Comparison of ENCODE assay signal across 19 cellular contexts in genomic region chr5:122507581-122507980, GRCh38.
"Had no signal": no experiment of that assay in that cellular context is flagged by ENCODE, and none has a peak within 500 bp of the region (broad histone marks: within the 10 kb centered on the region; RNA-seq: fewer than 3 reads in every experiment).

No MANE protein-coding gene starts in this region.

- H3K79me2 ChIP-seq: hepatocyte had no signal

- H2AFZ ChIP-seq: hepatocyte had no signal

- H3K4me1 Mint-ChIP-seq: activated CD4-positive, alpha-beta memory T cell treated with anti-CD3 and anti-CD28 coated beads, Interleukin-2, amount 10 ng/mL, durations not matched to agents 7 days and 5 days; activated naive CD8-positive, alpha-beta T cell treated with anti-CD3 and anti-CD28 coated beads, Interleukin-2, amount 10 ng/mL, durations not matched to agents 7 days and 5 days; brain; naive thymus-derived CD8-positive, alpha-beta T cell; WTC11 had no signal

- H3K4me2 ChIP-seq: hepatocyte had no signal

- H3K27me3 ChIP-seq: hepatocyte, left lung, pancreas, sigmoid colon, stomach had no signal

- H3K4me1 ChIP-seq: left lung, sigmoid colon, spleen had no signal

- H3K4me3 ChIP-seq: hepatocyte, left lung, mucosa of descending colon, pancreas, sigmoid colon, spleen, stomach had no signal

- H3K4me3 Mint-ChIP-seq: activated CD4-positive, alpha-beta memory T cell treated with anti-CD3 and anti-CD28 coated beads, Interleukin-2, amount 10 ng/mL, durations not matched to agents 7 days and 5 days; activated naive CD8-positive, alpha-beta T cell treated with anti-CD3 and anti-CD28 coated beads, Interleukin-2, amount 10 ng/mL, durations not matched to agents 7 days and 5 days; activated T-cell treated with anti-CD3 and anti-CD28 coated beads, Interleukin-2, amount 50 U/mL, for 72 hours; brain; dendritic cell treated with granulocyte-macrophage colony-stimulating factor and Interleukin-4, amounts not matched to agents 40 ng/mL and 50 ng/mL, for 4 days; naive thymus-derived CD8-positive, alpha-beta T cell; WTC11 had no signal

- H3K36me3 ChIP-seq: left lung, pancreas, sigmoid colon, spleen, stomach had no signal

- H3K9me3 ChIP-seq: left lung, mucosa of descending colon, pancreas, sigmoid colon, spleen, stomach had no signal

- H3K27me3 Mint-ChIP-seq: activated naive CD8-positive, alpha-beta T cell treated with anti-CD3 and anti-CD28 coated beads, Interleukin-2, amount 10 ng/mL, durations not matched to agents 7 days and 5 days had no signal

- H3K36me3 Mint-ChIP-seq: activated naive CD8-positive, alpha-beta T cell treated with anti-CD3 and anti-CD28 coated beads, Interleukin-2, amount 10 ng/mL, durations not matched to agents 7 days and 5 days; brain; naive thymus-derived CD8-positive, alpha-beta T cell; WTC11 had no signal

- ATAC-seq: activated T-cell treated with anti-CD3 and anti-CD28 coated beads, Interleukin-2, amount 50 U/mL, for 72 hours; left lung; mucosa of descending colon; naive thymus-derived CD8-positive, alpha-beta T cell; WTC11 had no signal

- H3K9me3 Mint-ChIP-seq: activated CD4-positive, alpha-beta memory T cell treated with anti-CD3 and anti-CD28 coated beads, Interleukin-2, amount 10 ng/mL, durations not matched to agents 7 days and 5 days; activated naive CD8-positive, alpha-beta T cell treated with anti-CD3 and anti-CD28 coated beads, Interleukin-2, amount 10 ng/mL, durations not matched to agents 7 days and 5 days; activated T-cell treated with anti-CD3 and anti-CD28 coated beads, Interleukin-2, amount 50 U/mL, for 72 hours; dendritic cell treated with granulocyte-macrophage colony-stimulating factor and Interleukin-4, amounts not matched to agents 40 ng/mL and 50 ng/mL, for 4 days; WTC11 had no signal

- H3K27ac Mint-ChIP-seq: activated CD4-positive, alpha-beta memory T cell treated with anti-CD3 and anti-CD28 coated beads, Interleukin-2, amount 10 ng/mL, durations not matched to agents 7 days and 5 days; activated naive CD8-positive, alpha-beta T cell treated with anti-CD3 and anti-CD28 coated beads, Interleukin-2, amount 10 ng/mL, durations not matched to agents 7 days and 5 days; activated T-cell treated with anti-CD3 and anti-CD28 coated beads, Interleukin-2, amount 50 U/mL, for 72 hours; brain; dendritic cell treated with granulocyte-macrophage colony-stimulating factor and Interleukin-4, amounts not matched to agents 40 ng/mL and 50 ng/mL, for 4 days; naive thymus-derived CD8-positive, alpha-beta T cell; WTC11 had no signal

- DNase-seq: activated CD4-positive, alpha-beta memory T cell treated with anti-CD3 and anti-CD28 coated beads, Interleukin-2, amount 10 ng/mL, durations not matched to agents 7 days and 5 days; activated CD4-positive, alpha-beta T cell treated with anti-CD3 and anti-CD28 coated beads for 4 hours; activated gamma-delta T cell treated with Interleukin-2 at 50 U/mL for 16 hours; activated naive CD8-positive, alpha-beta T cell treated with anti-CD3 and anti-CD28 coated beads, Interleukin-2, amount 10 ng/mL, durations not matched to agents 7 days and 5 days; activated T-cell treated with anti-CD3 and anti-CD28 coated beads, Interleukin-2, amount 50 U/mL, for 72 hours; effector memory CD4-positive, alpha-beta T cell; islet precursor cell; left lung; mucosa of descending colon; naive thymus-derived CD8-positive, alpha-beta T cell; pancreas; sigmoid colon; spleen; stomach had no signal

- H3K27ac ChIP-seq: hepatocyte, left lung, sigmoid colon, spleen, stomach had no signal

- FAIRE-seq: pancreas, TTC549 had no signal
